In genomic region chr19:3556978-3557460, GRCh38 we compare ENCODE assay signal across 8 cellular contexts. TPM values are rescaled to one million over a fixed set of nuclear protein-coding genes. Genes with fewer than 3 reads are reported as not detected.
DNase-seq lines count a peak whose midpoint lies in the region; ATAC-seq and TF ChIP-seq lines count a peak whose summit lies in the region.

No MANE protein-coding gene starts in this region.

- H3K4me3 ChIP-seq in HUES48 (ENCODE audit: low read depth, low read length): peak overlapping the region; percentile 91
- H3K4me3 ChIP-seq in dorsolateral prefrontal cortex: peak overlapping the region; percentile 61 to 100 (median 91)
- peak overlapping the region; percentile 84 to 91 for H3K4me3 ChIP-seq in muscle layer of colon (ENCODE audit: low read depth in 1 of 2, low read length in 2 of 2)

- H3K36me3 ChIP-seq in HUES48 (ENCODE audit: control insufficient read depth, insufficient read depth, low read length) (no peaks in the 10 kb centered on the region), muscle layer of colon (ENCODE audit: insufficient read depth, low read length) (no peaks in the 10 kb centered on the region)

- ATAC-seq in GM19328 (IDR thresholded peaks at IDR 0.05; ENCODE audit: unreplicated experiment): peak; percentile 24
- peak; percentile 42 for ATAC-seq in stimulated activated naive CD8-positive, alpha-beta T cell treated with anti-CD3 and anti-CD28 coated beads, Interleukin-15, Interleukin-2, amounts not matched to agents 100 U/mL and 50 U/mL, for 24 hours

- H3K4me1 ChIP-seq in HUES48 (ENCODE audit: control insufficient read depth, insufficient read depth, low read length) (peaks cover 4% of the 10 kb centered on the region; the same call in 1 of the 2 replicates), muscle layer of colon (ENCODE audit: insufficient read depth, low read length) (peaks cover 20% of the 10 kb centered on the region)

- peak; percentile 65 for DNase-seq in AG08395 (ENCODE audit: low spot score)
- DNase-seq in activated CD4-positive, alpha-beta T cell treated with anti-CD3 and anti-CD28 coated beads for 4 hours: peak; percentile 75 to 77
- no peak for DNase-seq in dorsolateral prefrontal cortex
- peak; percentile 81 for DNase-seq in stimulated activated naive CD8-positive, alpha-beta T cell treated with anti-CD3 and anti-CD28 coated beads, Interleukin-15, Interleukin-2, amounts not matched to agents 100 U/mL and 50 U/mL, for 24 hours
- no peak for DNase-seq in dedifferentiated amniotic fluid mesenchymal stem cell (ENCODE audit: extremely low spot score)

- no peak overlapping the region for H3K27ac ChIP-seq in HUES48 (ENCODE audit: low read depth, low read length)
- peak overlapping the region in 36 of 59 donors; percentile 2 to 89 (median 72) for H3K27ac ChIP-seq in dorsolateral prefrontal cortex
- peak overlapping the region; percentile 34 for H3K27ac ChIP-seq in muscle layer of colon (ENCODE audit: low read depth, low read length)

- TF ChIP-seq CTCF in dorsolateral prefrontal cortex (IDR thresholded peaks at IDR 0.05 in 54 of 56, conservative IDR thresholded peaks at IDR 0.05 in 2 of 56; ENCODE audit: low read depth in 1 of 56, partially characterized antibody in 56 of 56): peak in 3 of 56 donors; percentile 7 to 28 (median 19)

- H3K27me3 ChIP-seq in HUES48 (ENCODE audit: control insufficient read depth, insufficient read depth, low read length): 0 out of 2 replicates have a peak, but pooled peaks cover 6% of the 10 kb centered on the region
- no peaks in the 10 kb centered on the region for H3K27me3 ChIP-seq in dorsolateral prefrontal cortex
- H3K27me3 ChIP-seq in muscle layer of colon (ENCODE audit: control insufficient read depth in 1 of 2, insufficient read depth in 2 of 2, low read length in 2 of 2): no peaks in the 10 kb centered on the region

- intact Hi-C loops in dorsolateral prefrontal cortex (cut with DNase I): no loop called here

- H3K9me3 ChIP-seq in HUES48 (ENCODE audit: control insufficient read depth, insufficient read depth, low read length) (no peaks in the 10 kb centered on the region), muscle layer of colon (ENCODE audit: low read length) (no peaks in the 10 kb centered on the region)

- peak overlapping the region; percentile 54; the same call in 1 of the 2 replicates for H3K9ac ChIP-seq in HUES48 (ENCODE audit: low read depth, low read length)
- H3K9ac ChIP-seq in muscle layer of colon (ENCODE audit: low read length): peak overlapping the region; percentile 57

RNA-seq across cellular contexts. Expression of gene MFSD12, which starts 0.4 kb away (rescaled TPM):
- 100 to 1,000 TPM in 14 of 120 experiments, 10 to 100 TPM in 106; 54.9 to 119 (median 77.6) TPM for total RNA-seq in dorsolateral prefrontal cortex

RNA-seq across cellular contexts. Expression of gene HMG20B, which starts 15.7 kb away (rescaled TPM):
- 10 to 100 TPM; 10.1 to 58.3 (median 26.2) TPM for total RNA-seq in dorsolateral prefrontal cortex

RNA-seq across cellular contexts. Expression of gene TEKTIP1, which starts 18.0 kb away (rescaled TPM):
- total RNA-seq in dorsolateral prefrontal cortex: 10 to 100 TPM in 3 of 120 experiments, 1 to 10 TPM in 117; 1.0 to 11.2 (median 4.6) TPM

RNA-seq across cellular contexts. Expression of gene GIPC3, which starts 28.3 kb away (rescaled TPM):
- 1 to 10 TPM in 27 of 120 experiments, under 1 TPM in 93; 0.13 to 1.7 (median 0.63) TPM for total RNA-seq in dorsolateral prefrontal cortex

RNA-seq across cellular contexts. Expression of gene TBXA2R, which starts 49.7 kb away (rescaled TPM):
- total RNA-seq in dorsolateral prefrontal cortex: 1 to 10 TPM in 80 of 120 experiments, under 1 TPM in 40; 0.36 to 2.7 (median 1.4) TPM

Comparison
In these comparisons a context has a peak if more than half of its experiments do, and no peak if none do; other contexts are left out.
1. DNase-seq: peak in AG08395 (single experiment), activated CD4-positive, alpha-beta T cell treated with anti-CD3 and anti-CD28 coated beads for 4 hours (2 of 2) and stimulated activated naive CD8-positive, alpha-beta T cell treated with anti-CD3 and anti-CD28 coated beads, Interleukin-15, Interleukin-2, amounts not matched to agents 100 U/mL and 50 U/mL, for 24 hours (single experiment); none in dorsolateral prefrontal cortex (0 of 10) and dedifferentiated amniotic fluid mesenchymal stem cell (single experiment).
2. Peak in every context shown above with its lines, with median percentiles within 50 percentile points of each other: H3K4me3 ChIP-seq.